Comparison of ENCODE assay signal across 12 cellular contexts in genomic region chr11:110453684-110454354, GRCh38. TPM values are rescaled to one million over a fixed set of nuclear protein-coding genes. Genes with fewer than 3 reads are reported as not detected.
A peak's percentile ranks its signal among the peaks of the same experiment; 100 is the strongest.
DNase-seq lines count a peak whose midpoint lies in the region; ATAC-seq and TF ChIP-seq lines count a peak whose summit lies in the region.
"Had no signal": no experiment of that assay in that cellular context is flagged by ENCODE, and none has a peak within 500 bp of the region (broad histone marks: within the 10 kb centered on the region; RNA-seq: fewer than 3 reads in every experiment).

No MANE protein-coding gene starts in this region.

- H3K36me3 Mint-ChIP-seq in activated CD4-positive, alpha-beta T cell treated with anti-CD3 and anti-CD28 coated beads for 36 hours (ENCODE audit: low read depth), result peaks cover 21% of the 10 kb centered on the region
- H3K36me3 Mint-ChIP-seq in effector memory CD8-positive, alpha-beta T cell (ENCODE audit: insufficient read depth), result peaks cover 22% of the 10 kb centered on the region
- H3K36me3 Mint-ChIP-seq in HFFc6 (ENCODE audit: low read depth), result no peaks in the 10 kb centered on the region
- H3K36me3 Mint-ChIP-seq in CD4-positive, alpha-beta memory T cell, result peaks cover 5 to 29% of the 10 kb centered on the region in 2 donors

- POLR2A ChIA-PET in activated CD4-positive, alpha-beta T cell treated with anti-CD3 and anti-CD28 coated beads for 36 hours (lab: Charles Lee), result interaction anchor here (0.5 kb wide), 1 partner anchor 16 kb away, joined by 7 read pairs; no protein-coding TSS in a partner anchor
- POLR2A ChIA-PET in CD4-positive, alpha-beta memory T cell (lab: Charles Lee; ENCODE audit: partially characterized antibody), result no interaction called here

- no peak overlapping the region for H3K4me3 ChIP-seq in tibial nerve
- no peak overlapping the region for H3K4me3 ChIP-seq in CD4-positive, alpha-beta memory T cell (ENCODE audit: low read length in 2 of 2)

- no peak for TF ChIP-seq EP300 in tibial nerve (IDR thresholded peaks at IDR 0.05)

- H3K9me3 Mint-ChIP-seq in activated CD4-positive, alpha-beta T cell treated with anti-CD3 and anti-CD28 coated beads for 36 hours (ENCODE audit: low read depth), result no peaks in the 10 kb centered on the region
- no peaks in the 10 kb centered on the region for H3K9me3 Mint-ChIP-seq in effector memory CD8-positive, alpha-beta T cell
- no peaks in the 10 kb centered on the region for H3K9me3 Mint-ChIP-seq in HFFc6
- no peaks in the 10 kb centered on the region for H3K9me3 Mint-ChIP-seq in CD4-positive, alpha-beta memory T cell
- H3K9me3 Mint-ChIP-seq: dendritic cell treated with granulocyte-macrophage colony-stimulating factor and Interleukin-4, amounts not matched to agents 40 ng/mL and 50 ng/mL, for 4 days had no signal

- no peaks in the 10 kb centered on the region for H3K9me3 ChIP-seq in tibial nerve
- H3K9me3 ChIP-seq in CD4-positive, alpha-beta memory T cell (ENCODE audit: control insufficient read depth in 1 of 2, low read length in 2 of 2), result no peaks in the 10 kb centered on the region

- no peaks in the 10 kb centered on the region for H3K36me3 ChIP-seq in tibial nerve
- no peaks in the 10 kb centered on the region for H3K36me3 ChIP-seq in CD4-positive, alpha-beta memory T cell (ENCODE audit: insufficient read depth, low read length)

- TF ChIP-seq CTCF in HFFc6 (IDR thresholded peaks at IDR 0.05) (no peak), tibial nerve (IDR thresholded peaks at IDR 0.05) (no peak)

- peaks cover 0 to 13% (median 0%) of the 10 kb centered on the region in 4 donors for H3K4me1 ChIP-seq in tibial nerve
- H3K4me1 ChIP-seq in CD4-positive, alpha-beta memory T cell (ENCODE audit: insufficient read depth, low read length), result peaks cover 30% of the 10 kb centered on the region

- intact Hi-C loops in activated CD4-positive, alpha-beta T cell treated with anti-CD3 and anti-CD28 coated beads for 36 hours (cut with DNase I, micrococcal nuclease), result loop anchor here in 1 of 2 experiments (10.0 kb wide), 1 partner anchor 991 kb away; no protein-coding TSS in a partner anchor
- intact Hi-C loops in CD4-positive, alpha-beta memory T cell (cut with micrococcal nuclease), result no loop called here

- ATAC-seq in activated CD4-positive, alpha-beta T cell treated with anti-CD3 and anti-CD28 coated beads for 36 hours, result peak; percentile 58
- ATAC-seq in GM21529 (IDR thresholded peaks at IDR 0.05; ENCODE audit: unreplicated experiment) (peak; percentile 91), HG03139 (IDR thresholded peaks at IDR 0.05; ENCODE audit: unreplicated experiment) (peak; percentile 71)
- ATAC-seq in effector memory CD8-positive, alpha-beta T cell (replicated peaks), result no peak

- H3K27me3 ChIP-seq in tibial nerve, result no peaks in the 10 kb centered on the region
- no peaks in the 10 kb centered on the region for H3K27me3 ChIP-seq in CD4-positive, alpha-beta memory T cell (ENCODE audit: insufficient read depth, low read length)

- H3K27ac ChIP-seq in tibial nerve, result no peak overlapping the region
- no peak overlapping the region for H3K27ac ChIP-seq in CD4-positive, alpha-beta memory T cell (ENCODE audit: low read depth, low read length)
- H3K27ac ChIP-seq: 22Rv1 had no signal

- no peak overlapping the region for H3K27ac Mint-ChIP-seq in activated CD4-positive, alpha-beta T cell treated with anti-CD3 and anti-CD28 coated beads for 36 hours
- peak overlapping the region; percentile 20 to 62 for H3K27ac Mint-ChIP-seq in effector memory CD8-positive, alpha-beta T cell
- H3K27ac Mint-ChIP-seq in HFFc6, result no peak overlapping the region
- peak overlapping the region in 2 of 7 donors; percentile 12 to 17 for H3K27ac Mint-ChIP-seq in CD4-positive, alpha-beta memory T cell
- H3K27ac Mint-ChIP-seq: dendritic cell treated with granulocyte-macrophage colony-stimulating factor and Interleukin-4, amounts not matched to agents 40 ng/mL and 50 ng/mL, for 4 days had no signal

- H3K4me1 Mint-ChIP-seq in activated CD4-positive, alpha-beta T cell treated with anti-CD3 and anti-CD28 coated beads for 36 hours, result peaks cover 38% of the 10 kb centered on the region
- peaks cover 32 to 55% of the 10 kb centered on the region in 2 donors for H3K4me1 Mint-ChIP-seq in effector memory CD8-positive, alpha-beta T cell (ENCODE audit: low read depth in 2 of 2)
- peaks cover 8% of the 10 kb centered on the region; the same call in 1 of the 2 replicates for H3K4me1 Mint-ChIP-seq in HFFc6 (ENCODE audit: low read depth)
- H3K4me1 Mint-ChIP-seq in CD4-positive, alpha-beta memory T cell, result peaks cover 28 to 52% (median 41%) of the 10 kb centered on the region in 4 donors

- no peak for TF ChIP-seq POLR2A in tibial nerve (IDR thresholded peaks at IDR 0.05)

- H3K4me3 Mint-ChIP-seq in activated CD4-positive, alpha-beta T cell treated with anti-CD3 and anti-CD28 coated beads for 36 hours, result no peak overlapping the region
- peak overlapping the region; percentile 12 to 29 for H3K4me3 Mint-ChIP-seq in effector memory CD8-positive, alpha-beta T cell
- H3K4me3 Mint-ChIP-seq in HFFc6, result no peak overlapping the region
- peak overlapping the region in 2 of 8 donors; percentile 20 to 29 for H3K4me3 Mint-ChIP-seq in CD4-positive, alpha-beta memory T cell
- H3K4me3 Mint-ChIP-seq: dendritic cell treated with granulocyte-macrophage colony-stimulating factor and Interleukin-4, amounts not matched to agents 40 ng/mL and 50 ng/mL, for 4 days had no signal

- 35 to 38% methylated on average over 5 of the region's 5 CpGs for WGBS in tibial nerve, 2 donors

- DNase-seq in activated CD4-positive, alpha-beta T cell treated with anti-CD3 and anti-CD28 coated beads for 36 hours, result no peak
- no peak for DNase-seq in activated CD4-positive, alpha-beta T cell treated with anti-CD3 and anti-CD28 coated beads for 4 hours
- no peak for DNase-seq in effector memory CD8-positive, alpha-beta T cell
- DNase-seq in HFFc6 (no peak), tibial nerve (ENCODE audit: low spot score in 2 of 2) (no peak)
- no peak for DNase-seq in CD4-positive, alpha-beta memory T cell
- DNase-seq: hippocampal formation, T1000 had no signal

- H3K27me3 Mint-ChIP-seq in activated CD4-positive, alpha-beta T cell treated with anti-CD3 and anti-CD28 coated beads for 36 hours, result no peaks in the 10 kb centered on the region
- no peaks in the 10 kb centered on the region for H3K27me3 Mint-ChIP-seq in effector memory CD8-positive, alpha-beta T cell
- H3K27me3 Mint-ChIP-seq in HFFc6 (ENCODE audit: insufficient read depth), result no peaks in the 10 kb centered on the region
- H3K27me3 Mint-ChIP-seq in CD4-positive, alpha-beta memory T cell, result no peaks in the 10 kb centered on the region
- H3K27me3 Mint-ChIP-seq: dendritic cell treated with granulocyte-macrophage colony-stimulating factor and Interleukin-4, amounts not matched to agents 40 ng/mL and 50 ng/mL, for 4 days had no signal

- CTCF ChIA-PET in activated CD4-positive, alpha-beta T cell treated with anti-CD3 and anti-CD28 coated beads for 36 hours (lab: Charles Lee), result interaction anchor here (0.8 to 1.9 kb wide), 6 partner anchors 12 to 777 kb away, joined by 3 to 8 read pairs (median 4); no protein-coding TSS in a partner anchor
- CTCF ChIA-PET in CD4-positive, alpha-beta memory T cell (lab: Charles Lee; ENCODE audit: partially characterized antibody), result interaction anchor here (2.6 kb wide), 1 partner anchor 19 kb away, joined by 19 read pairs; no protein-coding TSS in a partner anchor

RNA-seq across cellular contexts. Expression of gene FDX1, which starts 24.1 kb away (rescaled TPM):
- 10 to 100 TPM in 1 of 2 experiments, 1 to 10 TPM in 1; 8.2 to 13.1 TPM for total RNA-seq in activated CD4-positive, alpha-beta T cell treated with anti-CD3 and anti-CD28 coated beads for 36 hours
- 10 to 100 TPM in 1 of 6 experiments, 1 to 10 TPM in 5; 7.3 to 10.3 (median 9.5) TPM for total RNA-seq in HFFc6 (2021; fragmentation: NEBNext Ultra II Directional; extraction: Animal tissue kit (Norgen Biotek cat#: 25700))
- 10 to 100 TPM; 13.9 to 19.9 (median 16.6) TPM for total RNA-seq in tibial nerve
- 10 to 100 TPM; 10.7 to 12.4 TPM for total RNA-seq in CD4-positive, alpha-beta memory T cell
- polyA plus RNA-seq in CD4-positive, alpha-beta memory T cell, result 10 to 100 TPM; 20.1 to 25.5 TPM

Comparison
In these comparisons a context has a peak if more than half of its experiments do, and no peak if none do; other contexts are left out.
1. H3K27ac Mint-ChIP-seq: peak in effector memory CD8-positive, alpha-beta T cell (2 of 2); none in activated CD4-positive, alpha-beta T cell treated with anti-CD3 and anti-CD28 coated beads for 36 hours (single experiment) and HFFc6 (single experiment).
2. H3K4me3 Mint-ChIP-seq: peak in effector memory CD8-positive, alpha-beta T cell (2 of 2); none in activated CD4-positive, alpha-beta T cell treated with anti-CD3 and anti-CD28 coated beads for 36 hours (single experiment) and HFFc6 (single experiment).